In the genomic region with DNA sequence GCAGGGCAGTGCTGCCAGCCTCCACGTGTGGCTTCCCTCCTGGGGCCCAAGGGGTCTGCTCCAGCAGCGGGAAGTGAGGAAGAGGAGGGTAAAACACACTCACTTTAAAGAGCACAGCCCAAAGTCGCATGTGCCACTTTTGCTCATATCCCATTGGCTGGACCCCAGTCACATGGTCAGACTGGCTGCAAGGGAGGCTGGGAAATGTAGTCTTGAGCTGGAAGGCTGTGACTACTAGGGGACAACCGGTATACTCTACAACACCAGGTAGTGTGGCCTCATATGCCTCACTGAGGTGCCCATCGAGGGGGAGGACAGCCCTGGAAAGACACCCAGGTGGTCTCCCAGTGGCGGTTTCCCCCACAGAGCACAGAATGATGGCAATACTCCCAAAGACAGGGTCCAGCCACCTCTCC, we compare ENCODE assay signal across 8 cellular contexts. TPM values are rescaled to one million over a fixed set of nuclear protein-coding genes. Genes with fewer than 3 reads are reported as not detected.
DNase-seq lines count a peak whose midpoint lies in the region; ATAC-seq, FAIRE-seq and TF ChIP-seq lines count a peak whose summit lies in the region.

No MANE protein-coding gene starts in this region.

- H3K36me3 Mint-ChIP-seq in activated naive CD4-positive, alpha-beta T cell treated with anti-CD3 and anti-CD28 coated beads for 36 hours (ENCODE audit: low read depth): no peaks in the 10 kb centered on the region

- H3K36me3 ChIP-seq in heart right ventricle (no peaks in the 10 kb centered on the region), small intestine (ENCODE audit: control insufficient read depth in 2 of 2, insufficient read depth in 2 of 2, low read length in 2 of 2) (no peaks in the 10 kb centered on the region)

- CTCF ChIA-PET in activated naive CD4-positive, alpha-beta T cell treated with anti-CD3 and anti-CD28 coated beads for 36 hours (lab: Charles Lee): interaction anchor here (1.1 kb wide), 1 partner anchor 9 kb away, joined by 3 read pairs; no protein-coding TSS in a partner anchor

- no peak for TF ChIP-seq CTCF in heart right ventricle (IDR thresholded peaks at IDR 0.05)

- WGBS in heart right ventricle, 2 donors: 16 to 19% methylated on average over 6 of the region's 6 CpGs
- WGBS in small intestine, 3 donors: 29 to 30% (median 29%) methylated on average over 6 of the region's 6 CpGs

- intact Hi-C loops in activated naive CD4-positive, alpha-beta T cell treated with anti-CD3 and anti-CD28 coated beads for 36 hours (cut with micrococcal nuclease): no loop called here
- intact Hi-C loops in heart right ventricle (cut with DNase I): no loop called here

- H3K4me3 ChIP-seq in heart right ventricle (no peak overlapping the region), small intestine (ENCODE audit: low read depth in 1 of 2, low read length in 2 of 2) (no peak overlapping the region)

- H3K27me3 Mint-ChIP-seq in activated naive CD4-positive, alpha-beta T cell treated with anti-CD3 and anti-CD28 coated beads for 36 hours (ENCODE audit: low read depth): peaks cover 4% of the 10 kb centered on the region

- DNase-seq in NCI-H524 (lab: John Stamatoyannopoulos, UW) (peak; percentile 48 to 74), NCI-H524 treated with DMSO at 0.1 percent for 48 hours (lab: John Stamatoyannopoulos, UW) (no peak), RCC 7860 (ENCODE audit: low spot score) (peak; percentile 37), heart right ventricle (peak in 1 of 2 donors; percentile 42), small intestine (peak; percentile 67)
- DNase-seq in activated naive CD4-positive, alpha-beta T cell treated with anti-CD3 and anti-CD28 coated beads for 36 hours: peak; percentile 59

- H3K27ac ChIP-seq in heart right ventricle: no peak overlapping the region
- H3K27ac ChIP-seq in small intestine (ENCODE audit: low read depth in 1 of 2, low read length in 1 of 2): no peak overlapping the region

- H3K4me1 Mint-ChIP-seq in activated naive CD4-positive, alpha-beta T cell treated with anti-CD3 and anti-CD28 coated beads for 36 hours (ENCODE audit: low read depth): no peaks in the 10 kb centered on the region

- H3K27me3 ChIP-seq in heart right ventricle (peaks cover 0 to 22% (median 12%) of the 10 kb centered on the region in 7 donors), small intestine (ENCODE audit: control insufficient read depth in 2 of 2, insufficient read depth in 2 of 2, low read length in 2 of 2) (peaks cover 0 to 4% of the 10 kb centered on the region in 2 donors)

- H3K4me3 Mint-ChIP-seq in activated naive CD4-positive, alpha-beta T cell treated with anti-CD3 and anti-CD28 coated beads for 36 hours: no peak overlapping the region

- H3K27ac Mint-ChIP-seq in activated naive CD4-positive, alpha-beta T cell treated with anti-CD3 and anti-CD28 coated beads for 36 hours: no peak overlapping the region

- H3K9me3 Mint-ChIP-seq in activated naive CD4-positive, alpha-beta T cell treated with anti-CD3 and anti-CD28 coated beads for 36 hours: no peaks in the 10 kb centered on the region

- ATAC-seq in heart right ventricle: peak in 7 of 8 donors; percentile 61 to 80 (median 67)
- ATAC-seq in GM18858 (IDR thresholded peaks at IDR 0.05; ENCODE audit: unreplicated experiment): no peak
- no peak for ATAC-seq in HG02623 (IDR thresholded peaks at IDR 0.05; ENCODE audit: unreplicated experiment)

- H3K9me3 ChIP-seq in heart right ventricle (no peaks in the 10 kb centered on the region), small intestine (ENCODE audit: control insufficient read depth, low read depth) (no peaks in the 10 kb centered on the region)

- H3K4me1 ChIP-seq in heart right ventricle: no peaks in the 10 kb centered on the region
- no peaks in the 10 kb centered on the region for H3K4me1 ChIP-seq in small intestine (ENCODE audit: control insufficient read depth in 2 of 2, insufficient read depth in 1 of 2, low read depth in 1 of 2, low read length in 1 of 2)

- FAIRE-seq in RCC 7860 (lab: Jason Lieb, UNC): no peak
- FAIRE-seq in small intestine (lab: Jason Lieb, UNC): no peak

RNA-seq across cellular contexts. Expression of a gene that starts 45.2 kb away (rescaled TPM):
- total RNA-seq in activated naive CD4-positive, alpha-beta T cell treated with anti-CD3 and anti-CD28 coated beads for 36 hours: under 1 TPM; 0.57 to 0.69 TPM
- 10 to 100 TPM in 4 of 10 donors, 1 to 10 TPM in 6; 4.0 to 12.9 (median 8.5) TPM for total RNA-seq in heart right ventricle
- polyA plus RNA-seq in heart right ventricle: 10 to 100 TPM in 1 of 2 donors, 1 to 10 TPM in 1; 4.7 to 10.6 TPM
- polyA plus RNA-seq in small intestine: 100 to 1,000 TPM in 2 of 3 donors, 10 to 100 TPM in 1; 27.0 to 126 (median 120) TPM

Comparison
In these comparisons a context has a peak if more than half of its experiments do, and no peak if none do; other contexts are left out.
1. ATAC-seq: peak in heart right ventricle (7 of 8); none in GM18858 (single experiment) and HG02623 (single experiment).